Comparison of ENCODE assay signal across 1 cellular context in the genomic region with DNA sequence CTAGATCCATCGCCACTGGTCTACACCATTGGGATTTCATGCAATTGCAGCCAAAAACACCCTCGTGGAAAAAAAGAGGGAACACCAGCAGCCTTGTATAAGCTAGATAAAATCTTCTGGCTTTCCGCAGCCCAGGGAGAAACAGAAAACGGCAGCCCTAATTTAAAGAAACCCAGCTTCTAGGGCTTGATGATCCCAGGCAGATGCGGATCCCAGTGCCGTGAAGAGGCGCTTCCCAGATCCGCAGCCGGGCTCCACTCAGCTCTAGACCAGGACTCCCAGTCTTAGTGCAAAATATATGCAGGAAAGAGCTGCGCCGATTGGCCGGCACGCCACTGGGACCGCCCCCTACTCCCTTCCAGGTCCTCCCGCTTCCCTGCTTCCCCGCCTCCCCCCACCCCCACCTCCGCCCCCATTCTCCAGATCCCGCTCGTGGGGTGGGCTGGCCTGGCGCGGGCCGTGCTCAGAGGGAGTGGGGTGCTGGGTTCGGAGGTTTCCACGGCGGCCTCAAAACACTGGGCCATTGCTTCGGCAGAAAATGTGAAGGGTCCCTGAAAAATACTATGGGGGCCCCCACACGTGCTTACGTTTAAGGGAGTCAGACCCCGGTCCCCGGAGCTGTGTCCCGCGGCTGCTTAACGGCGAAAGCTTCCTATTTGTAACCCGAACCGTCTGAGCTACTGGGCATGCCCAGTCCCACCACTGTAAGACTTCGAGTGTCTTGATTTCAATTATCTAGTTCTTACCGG.
TF ChIP-seq lines count a peak whose summit lies in the region.

No MANE protein-coding gene starts in this region.

TF ChIP-seq in IMR-90, 13 proteins besides CTCF, POLR2A, EP300 and RAD21 (continued from another document):
- TF ChIP-seq MXI1 (IDR thresholded peaks at IDR 0.05; ENCODE audit: borderline replicate concordance, low read depth, low read length) (0 out of 2 replicates have a peak, but pooled peaks have one; percentile 3), FOS (IDR thresholded peaks at IDR 0.05; ENCODE audit: low read depth, low read length) (no peak), CEBPB (IDR thresholded peaks at IDR 0.05; ENCODE audit: low read depth, low read length) (no peak), BHLHE40 (IDR thresholded peaks at IDR 0.05; ENCODE audit: low read depth, low read length) (peak; percentile 7; the same call in 1 of the 2 replicates)
